ENCODE assay signal across 9 cellular contexts in genomic region chr15:100918034-100918689, GRCh38. TPM values are rescaled to one million over a fixed set of nuclear protein-coding genes. Genes with fewer than 3 reads are reported as not detected.
A peak's percentile ranks its signal among the peaks of the same experiment; 100 is the strongest.
DNase-seq lines count a peak whose midpoint lies in the region; FAIRE-seq and TF ChIP-seq lines count a peak whose summit lies in the region.
"Had no signal": no experiment of that assay in that cellular context is flagged by ENCODE, and none has a peak within 500 bp of the region (broad histone marks: within the 10 kb centered on the region; RNA-seq: fewer than 3 reads in every experiment).

No MANE protein-coding gene starts in this region.

- FAIRE-seq in keratinocyte (lab: Jason Lieb, UNC), result no peak
- FAIRE-seq: A204.1 had no signal

- H3K27me3 ChIP-seq in keratinocyte (ENCODE audit: control insufficient read depth, extremely low read depth, insufficient read depth, low read length), result no peaks in the 10 kb centered on the region

- H3K4me1 ChIP-seq in keratinocyte (ENCODE audit: control insufficient read depth, extremely low read depth, insufficient read depth, low read length), result peaks cover 15% of the 10 kb centered on the region

- H3K9ac ChIP-seq in keratinocyte (ENCODE audit: control insufficient read depth, extremely low read depth, insufficient read depth, low read length), result peak overlapping the region; percentile 88

- peak overlapping the region; percentile 85 for H3K27ac ChIP-seq in keratinocyte (ENCODE audit: control insufficient read depth, insufficient read depth, low read length)

- H3K9me1 ChIP-seq in keratinocyte (ENCODE audit: control insufficient read depth, extremely low read depth, insufficient read depth, low read length), result peaks cover 3% of the 10 kb centered on the region

- peak overlapping the region; percentile 91 for H2AFZ ChIP-seq in keratinocyte (ENCODE audit: control insufficient read depth, low read length)

- dilution Hi-C loops in keratinocyte (cut with MboI; ENCODE audit: extremely low pct_ligation_motif_present, low sequenced_read_pairs), result no loop called here

- DNase-seq in DMS 273 (lab: John Stamatoyannopoulos, UW; ENCODE audit: unreplicated experiment) (peak; percentile 86), DMS 273 treated with DMSO at 0.1 percent for 48 hours (lab: John Stamatoyannopoulos, UW) (no peak), HFF-Myc (ENCODE audit: extremely low read depth, low read depth) (peak; percentile 47), NCI-H1048 (lab: John Stamatoyannopoulos, UW) (peak; percentile 66), cardiac fibroblast (ENCODE audit: low read depth in 2 of 2) (peak; percentile 79 to 80), keratinocyte (ENCODE audit: low read depth, low spot score) (peak; percentile 32)
- peak; percentile 86 for DNase-seq in stimulated activated CD4-positive, alpha-beta T cell treated with anti-CD3 and anti-CD28 coated beads, Interleukin-15, amount 100 ng/mL, for 24 hours

- H3K9me3 ChIP-seq in keratinocyte (ENCODE audit: control insufficient read depth, low read depth, low read length), result no peaks in the 10 kb centered on the region

- H3K79me2 ChIP-seq in keratinocyte (ENCODE audit: control insufficient read depth, insufficient read depth, low read length), result peaks cover 10% of the 10 kb centered on the region

- TF ChIP-seq CTCF in HFF-Myc (IDR thresholded peaks at IDR 0.05; ENCODE audit: low read depth, low read length, missing control alignments), result peak; percentile 95
- peak; percentile 96 for TF ChIP-seq CTCF in WI38 (IDR thresholded peaks at IDR 0.05; ENCODE audit: low read depth, low read length)
- peak; percentile 69 for TF ChIP-seq CTCF in cardiac fibroblast (IDR thresholded peaks at IDR 0.05; ENCODE audit: low read depth, low read length)
- peak; percentile 92 to 93 (median 92) for TF ChIP-seq CTCF in keratinocyte (optimal IDR thresholded peaks at IDR 0.05 in 1 of 3, IDR thresholded peaks at IDR 0.05 in 1 of 3, conservative IDR thresholded peaks at IDR 0.05 in 1 of 3; ENCODE audit: extremely low read depth in 1 of 3, insufficient read depth in 2 of 3, low read length in 3 of 3)

- no peaks in the 10 kb centered on the region for H4K20me1 ChIP-seq in keratinocyte (ENCODE audit: control insufficient read depth, extremely low read depth, insufficient read depth, low read length)

- H3K36me3 ChIP-seq in keratinocyte (ENCODE audit: control insufficient read depth in 2 of 2, extremely low read depth in 1 of 2, insufficient read depth in 2 of 2, low read length in 2 of 2), result peaks cover 6 to 16% of the 10 kb centered on the region in 2 experiments

- peak overlapping the region; percentile 82 for H3K4me2 ChIP-seq in keratinocyte (ENCODE audit: control insufficient read depth, extremely low read depth, insufficient read depth, low read depth, low read length)

- H3K4me3 ChIP-seq in HFF-Myc (replicated peaks; ENCODE audit: low read depth, low read length), result peak overlapping the region; percentile 55
- peak overlapping the region; percentile 60 for H3K4me3 ChIP-seq in WI38 (ENCODE audit: low read depth, low read length)
- peak overlapping the region; percentile 63 to 71 for H3K4me3 ChIP-seq in cardiac fibroblast (replicated peaks in 1 of 2; ENCODE audit: low read depth in 2 of 2, low read length in 2 of 2)
- peak overlapping the region; percentile 56 to 92 (median 79) for H3K4me3 ChIP-seq in keratinocyte (ENCODE audit: control insufficient read depth in 2 of 3, extremely low read depth in 1 of 3, insufficient read depth in 2 of 3, low read depth in 1 of 3, low read length in 3 of 3)

RNA-seq across cellular contexts. Expression of gene LRRK1, which starts 1.0 kb away (rescaled TPM):
- 5.9 to 8.4 TPM (median 6.2 TPM) in 3 replicates for polyA plus RNA-seq in keratinocyte
- polyA plus RNA-seq in keratinocyte (2011; ENCODE audit: low read depth), result 2.5 TPM
- polyA plus RNA-seq in keratinocyte (2011; cell fraction: cytosol; rRNA removed), result 4.6 and 5.6 TPM in 2 replicates
- polyA plus RNA-seq in keratinocyte (2011; cell fraction: nucleus; rRNA removed), result 17.7 and 21.7 TPM in 2 replicates
- polyA plus RNA-seq in keratinocyte (2012; ENCODE audit: low replicate concordance), result 4.5 and 10.2 TPM in 2 replicates
- polyA minus RNA-seq in keratinocyte, result 8.6 to 22.4 TPM (median 12.6 TPM) in 3 replicates
- polyA minus RNA-seq in keratinocyte (2011; cell fraction: cytosol; rRNA and poly(A)+ RNA removed), result 17.8 TPM
- 19.8 and 20.6 TPM in 2 replicates for polyA minus RNA-seq in keratinocyte (2011; cell fraction: nucleus; rRNA and poly(A)+ RNA removed)

RNA-seq across cellular contexts. Expression of gene ALDH1A3, which starts 38.5 kb away (rescaled TPM):
- 85.0 to 356 TPM (median 218 TPM) in 3 replicates for polyA plus RNA-seq in keratinocyte
- 76.2 TPM for polyA plus RNA-seq in keratinocyte (2011; ENCODE audit: low read depth)
- 182 and 321 TPM in 2 replicates for polyA plus RNA-seq in keratinocyte (2011; cell fraction: cytosol; rRNA removed)
- polyA plus RNA-seq in keratinocyte (2011; cell fraction: nucleus; rRNA removed), result 223 and 318 TPM in 2 replicates
- 115 and 381 TPM in 2 replicates for polyA plus RNA-seq in keratinocyte (2012; ENCODE audit: low replicate concordance)
- 61.5 to 175 TPM (median 135 TPM) in 3 replicates for polyA minus RNA-seq in keratinocyte
- 406 TPM for polyA minus RNA-seq in keratinocyte (2011; cell fraction: cytosol; rRNA and poly(A)+ RNA removed)
- 256 and 283 TPM in 2 replicates for polyA minus RNA-seq in keratinocyte (2011; cell fraction: nucleus; rRNA and poly(A)+ RNA removed)
